In genomic region chr9:129672702-129673101, GRCh38 we compare ENCODE assay signal across 2 cellular contexts.
A peak's percentile ranks its signal among the peaks of the same experiment; 100 is the strongest.
TF ChIP-seq lines count a peak whose summit lies in the region.

No MANE protein-coding gene starts in this region.

TF ChIP-seq in HEK293, 187 proteins besides CTCF, POLR2A, EP300 and RAD21:
- TF ChIP-seq ZNF48 (tag by site-specific recombination; IDR thresholded peaks at IDR 0.05) (no peak), ZNF24 (tag by site-specific recombination; IDR thresholded peaks at IDR 0.05) (peak; percentile 68; the same call in 1 of the 2 replicates)
TF ChIP-seq in HEK293: peak in this region for 1.

TF ChIP-seq in K562, 482 proteins besides CTCF, POLR2A, EP300 and RAD21:
- TF ChIP-seq ZNF274 (IDR thresholded peaks at IDR 0.05; ENCODE audit: borderline replicate concordance, low read depth, low read length) (no peak), ZNF24 (IDR thresholded peaks at IDR 0.05) (peak; percentile 99), SMARCB1 (IDR thresholded peaks at IDR 0.05; ENCODE audit: insufficient read length, low read depth) (no peak)
